Comparison of ENCODE assay signal across 8 cellular contexts in the genomic region with DNA sequence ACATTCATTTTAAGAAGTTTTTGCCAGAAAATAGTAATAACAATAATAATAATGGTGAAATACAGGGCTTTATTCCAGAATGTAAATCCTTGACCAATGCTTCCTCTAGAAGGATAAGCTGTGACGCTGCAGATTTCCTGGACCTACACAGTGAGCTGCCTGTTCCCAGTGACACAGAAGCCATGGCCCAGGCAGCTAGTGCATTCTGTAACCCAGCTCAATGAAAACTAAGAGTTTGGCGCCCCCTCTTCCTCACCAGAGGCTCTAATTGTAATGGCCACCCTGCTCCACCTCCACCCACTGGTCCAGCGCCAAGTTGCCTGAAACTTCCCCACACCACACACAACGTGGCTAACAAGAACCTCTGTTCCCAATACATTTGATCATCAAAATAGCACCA.
DNase-seq lines count a peak whose midpoint lies in the region; ATAC-seq and TF ChIP-seq lines count a peak whose summit lies in the region.
"Had no signal": no experiment of that assay in that cellular context is flagged by ENCODE, and none has a peak within 500 bp of the region (broad histone marks: within the 10 kb centered on the region; RNA-seq: fewer than 3 reads in every experiment).

No MANE protein-coding gene starts in this region.

- H3K9me3 ChIP-seq in CD8-positive, alpha-beta T cell (ENCODE audit: low read length), result no peaks in the 10 kb centered on the region

- no peak overlapping the region for H3K4me3 ChIP-seq in CD8-positive, alpha-beta T cell (ENCODE audit: low read depth, low read length)
- H3K4me3 ChIP-seq: PC-9 had no signal

- no peaks in the 10 kb centered on the region for H3K27me3 Mint-ChIP-seq in CD8-positive, alpha-beta T cell (ENCODE audit: low read depth)

- no peak overlapping the region for H3K27ac Mint-ChIP-seq in CD8-positive, alpha-beta T cell

- DNase-seq in amniotic epithelial cell (ENCODE audit: low read depth) (peak; percentile 71), kidney tubule cell (ENCODE audit: low spot score) (peak; percentile 3), NCI-H2171 treated with DMSO at 0.1 percent for 48 hours (lab: John Stamatoyannopoulos, UW) (no peak)
- DNase-seq in CD8-positive, alpha-beta T cell, result no peak

- H3K36me3 Mint-ChIP-seq in CD8-positive, alpha-beta T cell, result no peaks in the 10 kb centered on the region

- no peaks in the 10 kb centered on the region for H3K4me1 ChIP-seq in CD8-positive, alpha-beta T cell (ENCODE audit: insufficient read depth, low read length)

- H3K9me3 Mint-ChIP-seq in CD8-positive, alpha-beta T cell, result no peaks in the 10 kb centered on the region

- CTCF ChIA-PET in CD8-positive, alpha-beta T cell (lab: Charles Lee), result no interaction called here

- ATAC-seq in HG03159 (IDR thresholded peaks at IDR 0.05; ENCODE audit: unreplicated experiment), result peak; percentile 67
- ATAC-seq in CD8-positive, alpha-beta T cell, result no peak
- no peak for ATAC-seq in GM19328 (IDR thresholded peaks at IDR 0.05; ENCODE audit: unreplicated experiment)

- H3K4me1 Mint-ChIP-seq in CD8-positive, alpha-beta T cell (ENCODE audit: low read depth), result no peaks in the 10 kb centered on the region

- H3K27ac ChIP-seq in CD8-positive, alpha-beta T cell (ENCODE audit: low read depth, low read length), result no peak overlapping the region
- H3K27ac ChIP-seq: PC-9 had no signal

- H3K4me3 Mint-ChIP-seq in CD8-positive, alpha-beta T cell, result no peak overlapping the region

- no peaks in the 10 kb centered on the region for H3K27me3 ChIP-seq in CD8-positive, alpha-beta T cell (ENCODE audit: insufficient read depth, low read length)

- POLR2A ChIA-PET in CD8-positive, alpha-beta T cell (lab: Charles Lee), result no interaction called here

- no peaks in the 10 kb centered on the region for H3K36me3 ChIP-seq in CD8-positive, alpha-beta T cell (ENCODE audit: insufficient read depth, low read length)

- intact Hi-C loops in CD8-positive, alpha-beta T cell (cut with DNase I, micrococcal nuclease), result no loop called here

- TF ChIP-seq CTCF in GM12874 (IDR thresholded peaks at IDR 0.05; ENCODE audit: insufficient read depth, low read depth, low read length), result peak; percentile 43; the same call in 1 of the 2 replicates
- TF ChIP-seq CTCF in CD8-positive, alpha-beta T cell (IDR thresholded peaks at IDR 0.05), result no peak

Comparison
In these comparisons a context has a peak if more than half of its experiments do, and no peak if none do; other contexts are left out.
1. DNase-seq: peak in amniotic epithelial cell (single experiment) and kidney tubule cell (single experiment); none in CD8-positive, alpha-beta T cell (0 of 7) and NCI-H2171 treated with DMSO at 0.1 percent for 48 hours (single experiment).